Comparison of ENCODE assay signal across 11 cellular contexts in genomic region chrX:53447441-53447840, GRCh38.
"Had no signal": no experiment of that assay in that cellular context is flagged by ENCODE, and none has a peak within 500 bp of the region (broad histone marks: within the 10 kb centered on the region; RNA-seq: fewer than 3 reads in every experiment).

No MANE protein-coding gene starts in this region.

- H3K27ac ChIP-seq: GM23248 had no signal

- FAIRE-seq: H1, H54 had no signal

- H3K4me3 ChIP-seq: GM23248, GM23338, HAP-1 had no signal

- H3K9me3 ChIP-seq: HAP-1 had no signal

- DNase-seq: GM23248, GOT3, H7, H9, HCEC 1CT, HFFc6 had no signal

- ATAC-seq: GM23338, HCT116 had no signal

- H3K36me3 ChIP-seq: HAP-1 had no signal
